ENCODE assay signal across 8 cellular contexts in the genomic region with DNA sequence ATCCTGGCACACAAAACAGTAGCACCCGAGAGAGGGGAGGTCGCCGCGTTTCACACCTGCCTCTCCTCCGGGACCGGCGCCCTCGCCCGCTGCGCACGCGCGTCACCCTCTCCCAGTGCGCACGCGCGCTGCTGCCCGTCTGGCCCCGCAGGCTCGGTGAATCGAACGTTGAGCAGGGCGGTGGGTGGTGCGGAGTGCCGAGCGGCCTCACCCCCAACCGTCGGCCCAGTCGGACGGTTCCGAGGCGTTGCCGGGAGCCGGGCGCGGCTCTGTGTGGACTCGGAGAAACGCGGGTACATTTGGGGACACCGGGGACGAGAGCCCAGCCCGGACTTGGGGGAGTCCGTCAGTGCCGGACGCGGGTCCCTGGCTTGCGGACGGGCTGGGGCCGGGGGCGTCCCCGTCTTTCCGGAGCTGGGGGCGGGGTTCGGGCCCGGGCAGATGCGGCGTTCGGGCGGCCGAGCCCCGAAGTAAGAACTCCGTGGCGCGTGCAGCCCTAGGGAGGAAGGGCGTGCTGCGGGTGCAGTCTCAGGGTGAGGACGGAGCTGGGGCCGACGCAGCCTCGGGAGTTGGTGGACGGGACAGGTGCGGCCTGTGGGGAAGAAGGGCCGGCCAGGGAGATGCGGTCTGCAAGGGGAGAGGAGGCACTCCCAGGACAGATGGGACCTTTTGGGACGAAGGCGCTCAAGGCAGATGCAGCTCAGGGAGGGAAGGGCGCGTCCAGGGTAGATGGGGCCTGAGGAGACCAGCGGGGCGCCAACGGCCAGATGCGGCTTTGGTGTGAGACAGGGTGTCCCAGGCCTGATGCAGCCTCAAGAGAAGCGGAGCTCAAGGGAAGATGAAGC. TPM values are rescaled to one million over a fixed set of nuclear protein-coding genes. Genes with fewer than 3 reads are reported as not detected.
DNase-seq lines count a peak whose midpoint lies in the region; ATAC-seq and TF ChIP-seq lines count a peak whose summit lies in the region.

Gene POMT1, plus strand, starts transcription at position 138 of the 845 bp plus-strand sequence. CDS start 1,301 bp downstream, outside the sequence.

- TF ChIP-seq POLR2A in GM10847 (IDR thresholded peaks at IDR 0.05; ENCODE audit: extremely low read depth, insufficient read length): peak; percentile 62

- H3K27ac ChIP-seq in angular gyrus (ENCODE audit: low read depth, low read length): peak within 1 kb of the TSS; percentile 55
- peak within 1 kb of the TSS; percentile 77 to 78 for H3K27ac ChIP-seq in right atrium auricular region
- H3K27ac ChIP-seq in psoas muscle: peak within 1 kb of the TSS; percentile 85
- H3K27ac ChIP-seq in urinary bladder (ENCODE audit: low read depth): no peak within 1 kb of the TSS

- H3K36me3 ChIP-seq in right atrium auricular region (peaks cover 14% of the 10 kb centered on the region), psoas muscle (ENCODE audit: insufficient read depth in 1 of 2, low read depth in 1 of 2) (peaks cover 0 to 48% of the 10 kb centered on the region in 2 donors), urinary bladder (ENCODE audit: insufficient read depth) (no peaks in the 10 kb centered on the region)

- H3K4me3 ChIP-seq in right atrium auricular region (peak within 1 kb of the TSS; percentile 76 to 91), psoas muscle (peak within 1 kb of the TSS; percentile 99), urinary bladder (ENCODE audit: low read depth, low read length) (peak within 1 kb of the TSS; percentile 73)

- DNase-seq in NCI-H1436 (lab: John Stamatoyannopoulos, UW) (peak; percentile 87), T-helper 2 cell (peak; percentile 77 to 92 (median 85)), right atrium auricular region (ENCODE audit: low spot score) (peak; percentile 85), psoas muscle (peak; percentile 89 to 95)

- H3K27me3 ChIP-seq in right atrium auricular region (no peaks in the 10 kb centered on the region), psoas muscle (ENCODE audit: insufficient read depth in 3 of 3, low read length in 2 of 3) (no peaks in the 10 kb centered on the region)

- H3K4me1 ChIP-seq in right atrium auricular region (peaks cover 0 to 23% of the 10 kb centered on the region in 2 donors), psoas muscle (peaks cover 20% of the 10 kb centered on the region), urinary bladder (ENCODE audit: insufficient read depth) (peaks cover 3% of the 10 kb centered on the region)

- H3K9me3 ChIP-seq in right atrium auricular region (no peaks in the 10 kb centered on the region), psoas muscle (no peaks in the 10 kb centered on the region)

- WGBS in psoas muscle, 3 donors: 0 to 1% (median 1%) methylated on average over 69 to 83 of the region's 83 CpGs
- under 1% methylated on average over 83 of the region's 83 CpGs for WGBS in urinary bladder

- ATAC-seq in HG02759 (IDR thresholded peaks at IDR 0.05; ENCODE audit: unreplicated experiment): peak; percentile 91
- peak; percentile 91 to 96 (median 92) for ATAC-seq in psoas muscle

- TF ChIP-seq CTCF in right atrium auricular region (IDR thresholded peaks at IDR 0.05) (peak in 1 of 2 donors; percentile 24), psoas muscle (IDR thresholded peaks at IDR 0.05) (no peak)

- intact Hi-C loops in psoas muscle (cut with DNase I): no loop called here

RNA-seq across cellular contexts. Expression of gene POMT1, which starts in this region (rescaled TPM):
- total RNA-seq in right atrium auricular region: 10 to 100 TPM; 13.7 to 16.4 TPM
- total RNA-seq in psoas muscle: 10 to 100 TPM; 10.9 to 30.8 (median 14.2) TPM
- polyA plus RNA-seq in psoas muscle: 10 to 100 TPM; 11.2 to 23.0 (median 20.8) TPM
- 20.1 TPM for total RNA-seq in urinary bladder
- 17.5 TPM for polyA plus RNA-seq in urinary bladder
